In the genomic region with DNA sequence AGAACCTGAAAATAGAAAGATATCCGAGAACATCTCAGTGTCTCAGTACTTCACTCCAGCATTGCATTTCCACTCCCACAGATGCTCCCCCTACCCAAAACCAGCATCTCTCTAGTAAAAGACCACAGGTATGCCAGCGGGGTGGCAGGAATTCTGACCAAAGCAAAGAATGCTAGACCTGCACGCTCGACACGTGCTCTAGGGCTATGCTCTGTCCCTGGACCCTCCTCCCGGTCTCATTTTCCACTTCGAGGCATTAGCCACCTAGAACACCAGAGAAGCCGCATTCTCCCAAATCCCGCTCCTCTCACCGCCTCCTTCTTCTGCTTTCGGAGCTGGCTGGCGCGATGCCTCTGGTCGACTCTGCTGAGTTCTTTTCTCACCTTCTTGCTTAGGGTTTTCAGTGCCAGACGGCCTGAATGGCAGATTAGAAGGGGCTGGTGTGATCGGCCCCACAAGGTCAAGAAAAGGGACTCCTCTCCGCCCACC, we compare ENCODE assay signal across 8 cellular contexts. TPM values are rescaled to one million over a fixed set of nuclear protein-coding genes. Genes with fewer than 3 reads are reported as not detected.
DNase-seq lines count a peak whose midpoint lies in the region; TF ChIP-seq lines count a peak whose summit lies in the region.

No MANE protein-coding gene starts in this region.

- peak overlapping the region; percentile 71 for H2AFZ ChIP-seq in Loucy (ENCODE audit: low read length)

- no peak for DNase-seq in activated effector memory CD4-positive, alpha-beta T cell treated with anti-CD3 and anti-CD28 coated beads, Interleukin-2, amount 50 U/mL, for 16 hours
- DNase-seq in NCI-H1048 (lab: John Stamatoyannopoulos, UW) (no peak), amniotic stem cell (lab: John Stamatoyannopoulos, UW) (no peak), NCI-H2029 (lab: John Stamatoyannopoulos, UW) (no peak)

- H3K36me3 ChIP-seq in DOHH2 (ENCODE audit: control insufficient read depth, low read length) (peaks cover 53% of the 10 kb centered on the region), Loucy (ENCODE audit: insufficient read depth, low read length) (peaks cover 35% of the 10 kb centered on the region; the same call in 1 of the 2 replicates), ectodermal cell (ENCODE audit: control insufficient read depth, insufficient read depth, low read length) (peaks cover 40% of the 10 kb centered on the region), muscle layer of duodenum (ENCODE audit: control insufficient read depth in 1 of 2, insufficient read depth in 2 of 2, low read length in 2 of 2) (peaks cover 37 to 41% of the 10 kb centered on the region in 2 donors)

- H3K27ac ChIP-seq in DOHH2 (ENCODE audit: low read depth, low read length) (peak overlapping the region; percentile 60), ectodermal cell (ENCODE audit: insufficient read depth, low read depth, low read length, poor library complexity, severe bottlenecking) (no peak overlapping the region), muscle layer of duodenum (ENCODE audit: low read length) (peak overlapping the region; percentile 79)

- peak overlapping the region; percentile 99 for H3K4me2 ChIP-seq in DOHH2 (ENCODE audit: low read length)
- H3K4me2 ChIP-seq in Loucy (ENCODE audit: low read depth, low read length, poor library complexity, severe bottlenecking) = peak overlapping the region; percentile 96

- H4K20me1 ChIP-seq in DOHH2 (ENCODE audit: control insufficient read depth, insufficient read depth, low read depth, low read length) = peaks cover 4% of the 10 kb centered on the region
- peaks cover 39% of the 10 kb centered on the region for H4K20me1 ChIP-seq in Loucy (ENCODE audit: insufficient read depth, low read length, poor library complexity, severe bottlenecking)

- TF ChIP-seq CTCF in DOHH2 (IDR thresholded peaks at IDR 0.05; ENCODE audit: low read depth, low read length, poor library complexity, severe bottlenecking) (no peak), Loucy (conservative IDR thresholded peaks at IDR 0.05; ENCODE audit: low read length) (no peak)

- H3K9me3 ChIP-seq in DOHH2 (ENCODE audit: control insufficient read depth, insufficient read depth, low read length) (no peaks in the 10 kb centered on the region), Loucy (ENCODE audit: insufficient read depth, low read depth, low read length) (no peaks in the 10 kb centered on the region), ectodermal cell (ENCODE audit: control insufficient read depth, low read length) (no peaks in the 10 kb centered on the region), muscle layer of duodenum (ENCODE audit: control insufficient read depth in 1 of 2, low read length in 2 of 2) (no peaks in the 10 kb centered on the region)

- H3K9ac ChIP-seq in Loucy (ENCODE audit: low read depth, low read length, poor library complexity, severe bottlenecking) = peak overlapping the region; percentile 92

- H3K4me1 ChIP-seq in DOHH2 (ENCODE audit: control insufficient read depth, low read length) (peaks cover 38% of the 10 kb centered on the region), Loucy (ENCODE audit: insufficient read depth, low read length, poor library complexity, severe bottlenecking) (peaks cover 25% of the 10 kb centered on the region), ectodermal cell (ENCODE audit: control insufficient read depth, insufficient read depth, low read length) (peaks cover 7% of the 10 kb centered on the region), muscle layer of duodenum (ENCODE audit: control insufficient read depth in 1 of 2, insufficient read depth in 2 of 2, low read length in 2 of 2) (peaks cover 0 to 20% of the 10 kb centered on the region in 2 donors)

- H3K27me3 ChIP-seq in DOHH2 (ENCODE audit: control insufficient read depth, low read length) (no peaks in the 10 kb centered on the region), Loucy (ENCODE audit: insufficient read depth, low read length, poor library complexity, severe bottlenecking) (no peaks in the 10 kb centered on the region), ectodermal cell (ENCODE audit: control insufficient read depth, insufficient read depth, low read length, poor library complexity, severe bottlenecking) (no peaks in the 10 kb centered on the region), muscle layer of duodenum (ENCODE audit: low read depth, low read length) (no peaks in the 10 kb centered on the region)

- peaks cover 9% of the 10 kb centered on the region; the same call in 1 of the 2 replicates for H3F3A ChIP-seq in DOHH2 (ENCODE audit: control insufficient read depth, insufficient read depth)
- no peaks in the 10 kb centered on the region for H3F3A ChIP-seq in Loucy (ENCODE audit: low read depth)

- H3K9me2 ChIP-seq in DOHH2 (replicated peaks; ENCODE audit: control insufficient read depth, low read length) (no peaks in the 10 kb centered on the region), Loucy (replicated peaks; ENCODE audit: low read depth, low read length) (no peaks in the 10 kb centered on the region)

- H3K79me2 ChIP-seq in DOHH2 (ENCODE audit: control insufficient read depth, low read length) (peaks cover 66% of the 10 kb centered on the region), Loucy (ENCODE audit: insufficient read depth, low read length) (peaks cover 69% of the 10 kb centered on the region)

- WGBS in ectodermal cell, 2 experiments = 3 to 4% methylated on average over 17 of the region's 17 CpGs

- H3K4me3 ChIP-seq in DOHH2 (ENCODE audit: low read length) = peak overlapping the region; percentile 84
- H3K4me3 ChIP-seq in Loucy (ENCODE audit: low read length, poor library complexity, severe bottlenecking) = peak overlapping the region; percentile 94
- peak overlapping the region; percentile 99 for H3K4me3 ChIP-seq in ectodermal cell (ENCODE audit: insufficient read depth, low read depth, low read length)
- H3K4me3 ChIP-seq in muscle layer of duodenum (ENCODE audit: low read depth in 1 of 2, low read length in 2 of 2) = peak overlapping the region; percentile 98 to 99

RNA-seq across cellular contexts. Expression of a gene that starts 0.5 kb away (rescaled TPM):
- 47.0 TPM for polyA plus RNA-seq in ectodermal cell (2013, experiment 1 of 4)
- 49.8 TPM for polyA plus RNA-seq in ectodermal cell (2013, experiment 2 of 4)
- polyA plus RNA-seq in ectodermal cell (2013, experiment 3 of 4) = 40.5 TPM
- 45.5 TPM for polyA plus RNA-seq in ectodermal cell (2013, experiment 4 of 4)

RNA-seq across cellular contexts. Expression of a gene that starts 1.5 kb away (rescaled TPM):
- 103 TPM for polyA plus RNA-seq in ectodermal cell (2013, experiment 1 of 4)
- polyA plus RNA-seq in ectodermal cell (2013, experiment 2 of 4) = 118 TPM
- 96.1 TPM for polyA plus RNA-seq in ectodermal cell (2013, experiment 3 of 4)
- polyA plus RNA-seq in ectodermal cell (2013, experiment 4 of 4) = 110 TPM

RNA-seq across cellular contexts. Expression of a gene that starts 32.0 kb away (rescaled TPM):
- polyA plus RNA-seq in ectodermal cell (2013, experiment 1 of 4) = 25.3 TPM
- 30.0 TPM for polyA plus RNA-seq in ectodermal cell (2013, experiment 2 of 4)
- 23.8 TPM for polyA plus RNA-seq in ectodermal cell (2013, experiment 3 of 4)
- polyA plus RNA-seq in ectodermal cell (2013, experiment 4 of 4) = 24.0 TPM

RNA-seq across cellular contexts. Expression of a gene that starts 32.2 kb away (rescaled TPM):
- 45.5 TPM for polyA plus RNA-seq in ectodermal cell (2013, experiment 1 of 4)
- polyA plus RNA-seq in ectodermal cell (2013, experiment 2 of 4) = 59.8 TPM
- 34.8 TPM for polyA plus RNA-seq in ectodermal cell (2013, experiment 3 of 4)
- 42.3 TPM for polyA plus RNA-seq in ectodermal cell (2013, experiment 4 of 4)
